1 cellular context compared by ENCODE assay signal in the genomic region with DNA sequence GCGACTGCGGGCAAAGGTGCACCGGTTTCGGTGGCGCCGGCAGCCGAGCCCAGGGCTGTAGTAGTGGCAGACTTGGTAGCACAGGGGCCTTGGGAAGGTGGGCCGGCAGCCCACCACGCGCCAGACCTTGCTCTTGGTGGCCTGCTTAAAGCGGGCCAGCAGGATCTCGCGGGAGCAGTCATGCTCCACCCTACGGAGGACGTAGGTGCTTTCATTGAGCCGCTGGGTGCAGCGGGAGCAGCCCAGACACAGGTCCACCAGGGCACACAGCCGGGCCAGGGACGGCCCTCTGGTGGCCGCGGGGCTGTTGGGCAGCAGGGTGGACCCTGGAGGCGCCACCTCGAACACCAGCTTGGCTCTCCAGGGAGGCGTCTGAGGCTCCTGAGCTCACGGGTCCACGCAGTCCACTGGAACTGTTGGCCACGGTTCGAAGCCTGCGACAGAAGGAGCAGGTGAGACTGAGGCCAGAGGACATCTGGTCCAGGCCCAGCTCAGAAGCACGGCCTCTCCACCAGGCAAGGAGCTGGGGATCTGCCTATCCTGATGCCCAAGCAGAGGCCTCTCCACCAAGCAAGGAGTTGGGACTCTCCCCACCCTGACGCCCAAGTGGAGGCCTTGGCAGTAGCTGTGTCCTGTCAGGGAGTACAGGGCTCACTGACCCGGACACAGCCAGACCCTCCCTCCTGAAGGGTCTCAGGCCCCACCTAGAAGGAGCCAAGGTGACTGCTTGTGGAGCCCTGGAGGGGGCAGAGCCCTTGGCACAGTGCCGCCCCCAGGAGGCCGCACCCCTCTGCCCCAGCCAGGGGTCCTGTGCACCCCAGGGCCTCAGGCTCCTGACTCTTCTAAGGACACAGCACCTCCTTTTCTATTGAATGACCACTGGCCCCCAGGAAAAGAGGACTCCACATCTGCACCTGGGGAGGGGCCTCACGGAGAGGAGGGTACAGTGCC.
TF ChIP-seq lines count a peak whose summit lies in the region.

No MANE protein-coding gene starts in this region.

TF ChIP-seq in HCT116, 20 proteins besides CTCF, POLR2A, EP300 and RAD21 (continued from another document):
- TF ChIP-seq SP1 (IDR thresholded peaks at IDR 0.05; ENCODE audit: low read depth): no peak
- TF ChIP-seq CEBPB (IDR thresholded peaks at IDR 0.05; ENCODE audit: low read depth): no peak
- no peak for TF ChIP-seq POLR2AphosphoS5 (IDR thresholded peaks at IDR 0.05; ENCODE audit: low read depth, low read length)
- TF ChIP-seq EZH2 (IDR thresholded peaks at IDR 0.05): no peak
- TF ChIP-seq SIN3A (IDR thresholded peaks at IDR 0.05; ENCODE audit: low read depth): no peak
- TF ChIP-seq ELF1 (IDR thresholded peaks at IDR 0.05; ENCODE audit: borderline replicate concordance, low read depth): no peak
- no peak for TF ChIP-seq YY1 (IDR thresholded peaks at IDR 0.05; ENCODE audit: extremely low read depth, insufficient replicate concordance, low read depth, low read length)
- TF ChIP-seq, protein P1, sequence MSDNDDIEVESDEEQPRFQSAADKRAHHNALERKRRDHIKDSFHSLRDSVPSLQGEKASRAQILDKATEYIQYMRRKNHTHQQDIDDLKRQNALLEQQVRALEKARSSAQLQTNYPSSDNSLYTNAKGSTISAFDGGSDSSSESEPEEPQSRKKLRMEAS (IDR thresholded peaks at IDR 0.05): no peak
- TF ChIP-seq EGR1 (IDR thresholded peaks at IDR 0.05; ENCODE audit: low read depth): no peak
- no peak for TF ChIP-seq TCF7L2 (IDR thresholded peaks at IDR 0.05; ENCODE audit: borderline replicate concordance, extremely low read depth, insufficient read depth, insufficient read length)
- TF ChIP-seq ZFX (IDR thresholded peaks at IDR 0.05): no peak
- TF ChIP-seq, protein P2, sequence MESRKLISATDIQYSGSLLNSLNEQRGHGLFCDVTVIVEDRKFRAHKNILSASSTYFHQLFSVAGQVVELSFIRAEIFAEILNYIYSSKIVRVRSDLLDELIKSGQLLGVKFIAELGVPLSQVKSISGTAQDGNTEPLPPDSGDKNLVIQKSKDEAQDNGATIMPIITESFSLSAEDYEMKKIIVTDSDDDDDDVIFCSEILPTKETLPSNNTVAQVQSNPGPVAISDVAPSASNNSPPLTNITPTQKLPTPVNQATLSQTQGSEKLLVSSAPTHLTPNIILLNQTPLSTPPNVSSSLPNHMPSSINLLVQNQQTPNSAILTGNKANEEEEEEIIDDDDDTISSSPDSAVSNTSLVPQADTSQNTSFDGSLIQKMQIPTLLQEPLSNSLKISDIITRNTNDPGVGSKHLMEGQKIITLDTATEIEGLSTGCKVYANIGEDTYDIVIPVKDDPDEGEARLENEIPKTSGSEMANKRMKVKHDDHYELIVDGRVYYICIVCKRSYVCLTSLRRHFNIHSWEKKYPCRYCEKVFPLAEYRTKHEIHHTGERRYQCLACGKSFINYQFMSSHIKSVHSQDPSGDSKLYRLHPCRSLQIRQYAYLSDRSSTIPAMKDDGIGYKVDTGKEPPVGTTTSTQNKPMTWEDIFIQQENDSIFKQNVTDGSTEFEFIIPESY (IDR thresholded peaks at IDR 0.05; ENCODE audit: extremely low read depth, insufficient replicate concordance, low read length): no peak
